ENCODE assay signal across 26 cellular contexts in the genomic region with DNA sequence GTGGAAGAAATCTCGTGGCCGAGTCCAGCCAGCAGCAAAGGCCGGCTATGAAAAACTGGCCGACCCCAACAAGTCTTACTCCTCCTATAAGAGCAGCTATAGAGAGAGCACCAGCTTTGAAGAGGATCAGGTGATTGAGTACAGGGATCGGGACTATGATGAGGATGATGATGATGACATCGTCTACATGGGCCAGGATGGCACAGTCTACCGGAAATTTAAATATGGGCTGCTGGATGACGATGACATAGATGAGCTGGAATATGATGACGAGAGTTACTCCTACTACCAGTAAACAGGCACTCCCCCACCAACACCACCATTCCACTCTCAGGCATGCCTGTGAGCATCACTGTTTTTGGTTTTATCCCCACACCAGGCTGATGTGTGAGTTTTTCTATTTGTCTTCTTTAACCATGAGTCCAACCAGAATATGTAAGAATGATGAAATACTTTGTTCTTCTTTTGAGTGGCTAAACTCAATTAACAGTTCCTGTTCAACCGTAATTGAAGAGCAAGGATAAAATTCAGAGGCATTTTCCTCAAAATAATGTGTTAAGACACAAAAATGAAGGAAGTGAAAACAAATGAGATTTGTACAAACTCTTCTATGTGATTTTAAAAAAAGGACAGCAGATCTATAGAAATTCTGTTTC.
"Had no signal": no experiment of that assay in that cellular context is flagged by ENCODE, and none has a peak within 500 bp of the region (broad histone marks: within the 10 kb centered on the region; RNA-seq: fewer than 3 reads in every experiment).

No MANE protein-coding gene starts in this region.

- H3K36me3 ChIP-seq: breast epithelium, esophagus muscularis mucosa, left ventricle myocardium inferior, pancreas, right atrium auricular region, thoracic aorta, upper lobe of left lung had no signal

- H3K4me3 Mint-ChIP-seq: activated CD4-positive, alpha-beta memory T cell treated with anti-CD3 and anti-CD28 coated beads, Interleukin-2, amount 10 ng/mL, durations not matched to agents 7 days and 5 days; activated naive CD4-positive, alpha-beta T cell treated with anti-CD3 and anti-CD28 coated beads for 36 hours; activated naive CD8-positive, alpha-beta T cell treated with anti-CD3 and anti-CD28 coated beads, Interleukin-2, amount 10 ng/mL, durations not matched to agents 7 days and 5 days; activated T-cell treated with anti-CD3 and anti-CD28 coated beads, Interleukin-2, amount 50 U/mL, for 72 hours; central memory CD8-positive, alpha-beta T cell; immature natural killer cell; mesothelial cell of epicardium; natural killer cell treated with Interleukin-12 subunit alpha and Interleukin-12 subunit beta and Interleukin-15 and Interleukin-18, amount 100 ng/mL, for 72 hours had no signal

- H3K9me3 Mint-ChIP-seq: activated CD4-positive, alpha-beta memory T cell treated with anti-CD3 and anti-CD28 coated beads, Interleukin-2, amount 10 ng/mL, durations not matched to agents 7 days and 5 days; activated naive CD4-positive, alpha-beta T cell treated with anti-CD3 and anti-CD28 coated beads for 36 hours; activated naive CD8-positive, alpha-beta T cell treated with anti-CD3 and anti-CD28 coated beads, Interleukin-2, amount 10 ng/mL, durations not matched to agents 7 days and 5 days; activated T-cell treated with anti-CD3 and anti-CD28 coated beads, Interleukin-2, amount 50 U/mL, for 72 hours; central memory CD8-positive, alpha-beta T cell; immature natural killer cell; natural killer cell treated with Interleukin-12 subunit alpha and Interleukin-12 subunit beta and Interleukin-15 and Interleukin-18, amount 100 ng/mL, for 72 hours had no signal

- ATAC-seq: activated T-cell treated with anti-CD3 and anti-CD28 coated beads, Interleukin-2, amount 50 U/mL, for 72 hours; pancreas; psoas muscle had no signal

- H3K4me3 ChIP-seq: breast epithelium, esophagus muscularis mucosa, hepatocyte, left ventricle myocardium inferior, pancreas, psoas muscle, right atrium auricular region, thoracic aorta, upper lobe of left lung had no signal

- DNase-seq: activated CD4-positive, alpha-beta memory T cell treated with anti-CD3 and anti-CD28 coated beads, Interleukin-2, amount 10 ng/mL, durations not matched to agents 7 days and 5 days; activated CD4-positive, alpha-beta T cell treated with anti-CD3 and anti-CD28 coated beads for 48 hours; activated CD4-positive, CD25-positive, alpha-beta regulatory T cell; activated effector memory CD4-positive, alpha-beta T cell treated with Interleukin-2 at 50 U/mL for 16 hours; activated naive CD4-positive, alpha-beta T cell treated with anti-CD3 and anti-CD28 coated beads for 36 hours; activated naive CD8-positive, alpha-beta T cell treated with anti-CD3 and anti-CD28 coated beads, Interleukin-2, amount 10 ng/mL, durations not matched to agents 7 days and 5 days; activated T-cell treated with anti-CD3 and anti-CD28 coated beads, Interleukin-2, amount 50 U/mL, for 72 hours; amniotic stem cell; glutamatergic neuron; immature natural killer cell; kidney glomerular epithelial cell; left ventricle myocardium inferior; pancreas; psoas muscle; stimulated activated CD4-positive, alpha-beta T cell treated with anti-CD3 and anti-CD28 coated beads, Interleukin-4, amount 100 ng/mL, for 24 hours; stimulated activated naive CD4-positive, alpha-beta T cell treated with Interleukin-2 at 50 U/mL for 16 hours; T1000; upper lobe of left lung had no signal

- H3K27me3 ChIP-seq: breast epithelium, esophagus muscularis mucosa, hepatocyte, pancreas, right atrium auricular region, upper lobe of left lung had no signal

- H3K36me3 Mint-ChIP-seq: activated naive CD8-positive, alpha-beta T cell treated with anti-CD3 and anti-CD28 coated beads, Interleukin-2, amount 10 ng/mL, durations not matched to agents 7 days and 5 days; mesothelial cell of epicardium; natural killer cell treated with Interleukin-12 subunit alpha and Interleukin-12 subunit beta and Interleukin-15 and Interleukin-18, amount 100 ng/mL, for 72 hours had no signal

- H3K4me1 ChIP-seq: breast epithelium, esophagus muscularis mucosa, left ventricle myocardium inferior, pancreas, psoas muscle, right atrium auricular region, upper lobe of left lung had no signal

- H3K4me1 Mint-ChIP-seq: activated CD4-positive, alpha-beta memory T cell treated with anti-CD3 and anti-CD28 coated beads, Interleukin-2, amount 10 ng/mL, durations not matched to agents 7 days and 5 days; activated naive CD8-positive, alpha-beta T cell treated with anti-CD3 and anti-CD28 coated beads, Interleukin-2, amount 10 ng/mL, durations not matched to agents 7 days and 5 days; central memory CD8-positive, alpha-beta T cell; immature natural killer cell had no signal

- H3K9me3 ChIP-seq: breast epithelium, esophagus muscularis mucosa, left ventricle myocardium inferior, pancreas, psoas muscle, right atrium auricular region, thoracic aorta, upper lobe of left lung had no signal

- H3K27ac Mint-ChIP-seq: activated CD4-positive, alpha-beta memory T cell treated with anti-CD3 and anti-CD28 coated beads, Interleukin-2, amount 10 ng/mL, durations not matched to agents 7 days and 5 days; activated naive CD4-positive, alpha-beta T cell treated with anti-CD3 and anti-CD28 coated beads for 36 hours; activated naive CD8-positive, alpha-beta T cell treated with anti-CD3 and anti-CD28 coated beads, Interleukin-2, amount 10 ng/mL, durations not matched to agents 7 days and 5 days; activated T-cell treated with anti-CD3 and anti-CD28 coated beads, Interleukin-2, amount 50 U/mL, for 72 hours; mesothelial cell of epicardium; natural killer cell treated with Interleukin-12 subunit alpha and Interleukin-12 subunit beta and Interleukin-15 and Interleukin-18, amount 100 ng/mL, for 72 hours had no signal

- H3K27ac ChIP-seq: breast epithelium, esophagus muscularis mucosa, hepatocyte, left ventricle myocardium inferior, pancreas, psoas muscle, right atrium auricular region, thoracic aorta, upper lobe of left lung had no signal
